In genomic region chr12:39621670-39622069, GRCh38 we compare ENCODE assay signal across 1 cellular context.
TF ChIP-seq lines count a peak whose summit lies in the region.

No MANE protein-coding gene starts in this region.

TF ChIP-seq in HepG2, 621 proteins besides CTCF, POLR2A, EP300 and RAD21:
- no peak for TF ChIP-seq NPAS2 (CRISPR knock-in tag; IDR thresholded peaks at IDR 0.05; ENCODE audit: borderline replicate concordance)
- no peak for TF ChIP-seq ZNF788 (CRISPR knock-in tag; IDR thresholded peaks at IDR 0.05; ENCODE audit: borderline replicate concordance)
- TF ChIP-seq KDM6A (CRISPR knock-in tag; IDR thresholded peaks at IDR 0.05; ENCODE audit: low read depth) = no peak
- TF ChIP-seq SP4 (CRISPR knock-in tag; IDR thresholded peaks at IDR 0.05) = no peak
- no peak for TF ChIP-seq AGO1 (IDR thresholded peaks at IDR 0.05; ENCODE audit: low read depth, low read length, poor library complexity, severe bottlenecking)
- TF ChIP-seq TRIM24 (CRISPR knock-in tag; IDR thresholded peaks at IDR 0.05) = no peak
- TF ChIP-seq EHMT2 (IDR thresholded peaks at IDR 0.05; ENCODE audit: borderline replicate concordance, low read depth, low read length) = no peak
- no peak for TF ChIP-seq ZNF468 (CRISPR knock-in tag; IDR thresholded peaks at IDR 0.05)
